Comparison of ENCODE assay signal across 23 cellular contexts in the genomic region with DNA sequence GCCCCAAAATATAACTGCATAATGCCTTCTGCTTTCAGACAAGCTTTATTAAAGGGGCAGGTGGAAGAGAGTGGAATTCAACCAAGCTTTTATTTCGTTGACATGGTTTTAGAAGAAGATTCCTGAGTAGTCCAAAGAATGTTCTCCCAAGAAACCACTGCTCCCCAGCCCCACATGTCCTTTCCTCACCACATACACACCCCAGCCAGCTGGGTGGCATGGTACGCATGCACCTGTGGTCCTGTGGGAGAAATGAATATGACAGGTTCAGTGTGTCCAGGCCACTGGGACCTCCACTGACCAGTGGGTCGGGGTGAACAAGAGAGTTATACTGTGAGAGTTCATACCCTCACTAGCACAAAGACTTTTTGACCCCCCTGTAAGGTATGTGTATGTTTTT.
"Had no signal": no experiment of that assay in that cellular context is flagged by ENCODE, and none has a peak within 500 bp of the region (broad histone marks: within the 10 kb centered on the region; RNA-seq: fewer than 3 reads in every experiment).

No MANE protein-coding gene starts in this region.

- H3K9me3 Mint-ChIP-seq: activated naive CD4-positive, alpha-beta T cell treated with anti-CD3 and anti-CD28 coated beads, Interleukin-2, amount 10 ng/mL, durations not matched to agents 7 days and 5 days; activated naive CD8-positive, alpha-beta T cell treated with anti-CD3 and anti-CD28 coated beads, Interleukin-2, amount 50 U/mL, for 24 hours; activated T-cell treated with anti-CD3 and anti-CD28 coated beads, Interleukin-2, amount 50 U/mL, for 4 hours; nephron had no signal

- H3K27ac Mint-ChIP-seq: activated naive CD4-positive, alpha-beta T cell treated with anti-CD3 and anti-CD28 coated beads, Interleukin-2, amount 10 ng/mL, durations not matched to agents 7 days and 5 days; activated naive CD8-positive, alpha-beta T cell treated with anti-CD3 and anti-CD28 coated beads, Interleukin-2, amount 50 U/mL, for 24 hours had no signal

- FAIRE-seq: endothelial cell of umbilical vein had no signal

- H3K4me3 Mint-ChIP-seq: activated naive CD4-positive, alpha-beta T cell treated with anti-CD3 and anti-CD28 coated beads, Interleukin-2, amount 10 ng/mL, durations not matched to agents 7 days and 5 days; activated naive CD8-positive, alpha-beta T cell treated with anti-CD3 and anti-CD28 coated beads, Interleukin-2, amount 50 U/mL, for 24 hours; activated T-cell treated with anti-CD3 and anti-CD28 coated beads, Interleukin-2, amount 50 U/mL, for 4 hours; nephron had no signal

- H3K9me3 ChIP-seq: esophagus muscularis mucosa, gastroesophageal sphincter, heart right ventricle, tibial nerve, uterus had no signal

- H3K27me3 ChIP-seq: esophagus muscularis mucosa, gastroesophageal sphincter, heart right ventricle, tibial nerve, uterus had no signal

- H3K4me3 ChIP-seq: esophagus muscularis mucosa, gastroesophageal sphincter, heart right ventricle, tibial nerve, uterus had no signal

- H3K36me3 ChIP-seq: uterus had no signal

- H3K27ac ChIP-seq: VCaP had no signal

- ATAC-seq: activated naive CD8-positive, alpha-beta T cell treated with anti-CD3 and anti-CD28 coated beads, Interleukin-2, amount 50 U/mL, for 24 hours; activated T-cell treated with anti-CD3 and anti-CD28 coated beads, Interleukin-2, amount 50 U/mL, for 4 hours; gastroesophageal sphincter had no signal

- DNase-seq: activated CD4-positive, alpha-beta T cell treated with anti-CD3 and anti-CD28 coated beads for 1 hour; activated effector memory CD4-positive, alpha-beta T cell treated with Interleukin-2 at 50 U/mL for 16 hours; activated naive CD4-positive, alpha-beta T cell treated with anti-CD3 and anti-CD28 coated beads, Interleukin-2, amount 10 ng/mL, durations not matched to agents 7 days and 5 days; activated naive CD8-positive, alpha-beta T cell treated with anti-CD3 and anti-CD28 coated beads, Interleukin-2, amount 50 U/mL, for 24 hours; activated T-cell treated with anti-CD3 and anti-CD28 coated beads, Interleukin-2, amount 50 U/mL, for 4 hours; cerebellar nuclear complex; cortex of kidney; effector CD4-positive, alpha-beta T cell; heart right ventricle; mesendoderm; posterior cingulate gyrus; stimulated activated CD4-positive, alpha-beta T cell treated with anti-CD3 and anti-CD28 coated beads, Interleukin-12 subunit alpha, Interleukin-12 subunit beta, amount 100 ng/mL, for 4 hours; stimulated activated CD4-positive, alpha-beta T cell treated with anti-CD3 and anti-CD28 coated beads, Interleukin-1b, Interleukin-23, amount 100 ng/mL, for 48 hours; stimulated activated CD8-positive, alpha-beta memory T cell treated with anti-CD3 and anti-CD28 coated beads, Interleukin-4, amount 100 ng/mL, for 48 hours; stimulated activated naive CD4-positive, alpha-beta T cell treated with Interleukin-2 at 50 U/mL for 16 hours; T-helper 2 cell; uterus had no signal
